In the genomic region with DNA sequence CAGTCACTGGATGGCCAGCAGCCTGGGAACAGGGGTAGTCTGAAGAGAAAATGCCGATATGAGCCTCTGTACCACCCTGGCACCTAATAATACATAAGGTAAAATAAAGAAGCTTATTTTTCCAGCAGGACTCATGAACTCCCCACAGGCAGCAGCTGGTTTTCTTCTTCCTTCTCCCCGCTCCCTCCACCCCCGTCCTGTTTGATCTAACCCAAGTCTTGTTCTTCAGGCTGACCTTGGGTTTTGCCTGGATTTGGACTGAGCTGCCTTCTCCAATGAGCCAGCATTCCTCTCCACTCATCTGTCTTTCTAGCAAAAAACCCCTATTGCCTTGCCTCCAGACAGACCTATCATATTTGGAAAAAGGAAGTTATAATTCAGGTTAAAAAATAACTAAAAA, we compare ENCODE assay signal across 14 cellular contexts.
"Had no signal": no experiment of that assay in that cellular context is flagged by ENCODE, and none has a peak within 500 bp of the region (broad histone marks: within the 10 kb centered on the region; RNA-seq: fewer than 3 reads in every experiment).

No MANE protein-coding gene starts in this region.

- H3K36me3 ChIP-seq: ascending aorta had no signal

- H3K27ac Mint-ChIP-seq: activated naive CD8-positive, alpha-beta T cell treated with anti-CD3 and anti-CD28 coated beads, Interleukin-2, amount 10 ng/mL, durations not matched to agents 7 days and 5 days; stimulated activated memory B cell treated with anti-CD40 and anti-IgM and Interleukin-4, amounts not matched to agents 10 μg/mL and 1 μg/mL and 100 μg/mL, for 72 hours; T-cell had no signal

- H3K4me3 Mint-ChIP-seq: activated naive CD8-positive, alpha-beta T cell treated with anti-CD3 and anti-CD28 coated beads, Interleukin-2, amount 10 ng/mL, durations not matched to agents 7 days and 5 days; stimulated activated memory B cell treated with anti-CD40 and anti-IgM and Interleukin-4, amounts not matched to agents 10 μg/mL and 1 μg/mL and 100 μg/mL, for 72 hours; T-cell had no signal

- H3K36me3 Mint-ChIP-seq: activated naive CD8-positive, alpha-beta T cell treated with anti-CD3 and anti-CD28 coated beads, Interleukin-2, amount 10 ng/mL, durations not matched to agents 7 days and 5 days; stimulated activated memory B cell treated with anti-CD40 and anti-IgM and Interleukin-4, amounts not matched to agents 10 μg/mL and 1 μg/mL and 100 μg/mL, for 72 hours; T-cell had no signal

- H3K4me1 Mint-ChIP-seq: activated naive CD8-positive, alpha-beta T cell treated with anti-CD3 and anti-CD28 coated beads, Interleukin-2, amount 10 ng/mL, durations not matched to agents 7 days and 5 days; stimulated activated memory B cell treated with anti-CD40 and anti-IgM and Interleukin-4, amounts not matched to agents 10 μg/mL and 1 μg/mL and 100 μg/mL, for 72 hours; T-cell had no signal

- H3K27ac ChIP-seq: ascending aorta, SK-N-MC had no signal

- H3K4me3 ChIP-seq: ascending aorta, mucosa of descending colon, SK-N-MC, smooth muscle cell had no signal

- DNase-seq: activated CD4-positive, alpha-beta T cell treated with anti-CD3 and anti-CD28 coated beads for 1 hour; activated CD4-positive, alpha-beta T cell treated with anti-CD3 and anti-CD28 coated beads, Interleukin-2, amount 50 U/mL, for 48 hours; activated naive CD8-positive, alpha-beta T cell treated with anti-CD3 and anti-CD28 coated beads, Interleukin-2, amount 10 ng/mL, durations not matched to agents 7 days and 5 days; central memory CD4-positive, alpha-beta T cell; cortex of kidney; effector CD8-positive, alpha-beta T cell; mucosa of descending colon; substantia nigra; T-cell; T1000 had no signal

- H3K27me3 Mint-ChIP-seq: activated naive CD8-positive, alpha-beta T cell treated with anti-CD3 and anti-CD28 coated beads, Interleukin-2, amount 10 ng/mL, durations not matched to agents 7 days and 5 days; stimulated activated memory B cell treated with anti-CD40 and anti-IgM and Interleukin-4, amounts not matched to agents 10 μg/mL and 1 μg/mL and 100 μg/mL, for 72 hours had no signal

- ATAC-seq: stimulated activated memory B cell treated with anti-CD40 and anti-IgM and Interleukin-4, amounts not matched to agents 10 μg/mL and 1 μg/mL and 100 μg/mL, for 72 hours; T-cell had no signal

- H3K9me3 ChIP-seq: ascending aorta, mucosa of descending colon had no signal

- H3K4me1 ChIP-seq: ascending aorta had no signal

- H3K27me3 ChIP-seq: ascending aorta had no signal

- H3K9me3 Mint-ChIP-seq: activated naive CD8-positive, alpha-beta T cell treated with anti-CD3 and anti-CD28 coated beads, Interleukin-2, amount 10 ng/mL, durations not matched to agents 7 days and 5 days; T-cell had no signal
